Comparison of ENCODE assay signal across 32 cellular contexts in the genomic region with DNA sequence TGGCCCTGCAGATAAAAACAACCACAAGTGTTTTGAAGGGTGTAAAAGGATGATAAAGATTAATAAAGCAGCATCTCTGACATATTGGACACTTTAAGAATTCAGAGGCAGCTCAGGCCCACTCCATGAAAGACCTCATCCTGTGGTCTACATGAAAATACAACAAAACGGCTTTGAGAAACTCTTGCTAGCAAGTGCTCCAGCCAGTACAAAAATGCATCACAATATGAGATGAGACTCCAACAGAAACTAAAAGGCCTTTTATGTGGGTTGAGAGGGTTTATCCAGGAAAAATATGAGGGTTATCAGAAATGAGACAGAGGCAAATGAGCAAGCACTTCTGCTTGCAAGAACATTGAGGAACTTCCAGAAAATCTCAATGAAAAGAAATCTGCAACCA.
"Had no signal": no experiment of that assay in that cellular context is flagged by ENCODE, and none has a peak within 500 bp of the region (broad histone marks: within the 10 kb centered on the region; RNA-seq: fewer than 3 reads in every experiment).

No MANE protein-coding gene starts in this region.

- H3K4me1 Mint-ChIP-seq: activated CD8-positive, alpha-beta memory T cell treated with anti-CD3 and anti-CD28 coated beads, Interleukin-2, amount 10 ng/mL, durations not matched to agents 7 days and 5 days; activated naive CD4-positive, alpha-beta T cell treated with anti-CD3 and anti-CD28 coated beads, Interleukin-2, amount 50 U/mL, for 24 hours; activated naive CD8-positive, alpha-beta T cell treated with anti-CD3 and anti-CD28 coated beads, Interleukin-2, amount 50 U/mL, for 24 hours had no signal

- H3K4me3 Mint-ChIP-seq: activated CD4-positive, alpha-beta memory T cell treated with anti-CD3 and anti-CD28 coated beads for 36 hours; activated CD4-positive, alpha-beta T cell treated with anti-CD3 and anti-CD28 coated beads for 36 hours; activated CD4-positive, alpha-beta T cell treated with anti-CD3 and anti-CD28 coated beads, Interleukin-2, amount 10 ng/mL, durations not matched to agents 24 days and 14 days; activated CD8-positive, alpha-beta memory T cell treated with anti-CD3 and anti-CD28 coated beads, Interleukin-2, amount 10 ng/mL, durations not matched to agents 7 days and 5 days; activated CD8-positive, alpha-beta T cell treated with anti-CD3 and anti-CD28 coated beads, Interleukin-2, amount 10 ng/mL, durations not matched to agents 7 days and 5 days; activated naive CD4-positive, alpha-beta T cell treated with anti-CD3 and anti-CD28 coated beads for 36 hours; activated naive CD4-positive, alpha-beta T cell treated with anti-CD3 and anti-CD28 coated beads, Interleukin-2, amount 50 U/mL, for 24 hours; activated naive CD8-positive, alpha-beta T cell treated with anti-CD3 and anti-CD28 coated beads for 36 hours; activated naive CD8-positive, alpha-beta T cell treated with anti-CD3 and anti-CD28 coated beads, Interleukin-2, amount 50 U/mL, for 24 hours; brain had no signal

- H3K9me3 Mint-ChIP-seq: activated CD4-positive, alpha-beta T cell treated with anti-CD3 and anti-CD28 coated beads, Interleukin-2, amount 10 ng/mL, durations not matched to agents 24 days and 14 days; activated naive CD4-positive, alpha-beta T cell treated with anti-CD3 and anti-CD28 coated beads, Interleukin-2, amount 50 U/mL, for 24 hours; activated naive CD8-positive, alpha-beta T cell treated with anti-CD3 and anti-CD28 coated beads, Interleukin-2, amount 50 U/mL, for 24 hours had no signal

- H3K27ac ChIP-seq: adrenal gland, breast epithelium, cardiac muscle cell, colonic mucosa, epithelial cell of prostate, esophagus squamous epithelium, gastroesophageal sphincter, WERI-Rb-1 had no signal

- H3K9me3 ChIP-seq: adrenal gland, colonic mucosa, esophagus squamous epithelium had no signal

- H3K4me3 ChIP-seq: adrenal gland, breast epithelium, cardiac muscle cell, colonic mucosa, esophagus squamous epithelium, gastroesophageal sphincter had no signal

- H3K36me3 ChIP-seq: adrenal gland, breast epithelium, cardiac muscle cell, colonic mucosa, esophagus squamous epithelium, gastroesophageal sphincter, WERI-Rb-1 had no signal

- H3K27me3 Mint-ChIP-seq: activated CD4-positive, alpha-beta memory T cell treated with anti-CD3 and anti-CD28 coated beads for 36 hours; activated naive CD4-positive, alpha-beta T cell treated with anti-CD3 and anti-CD28 coated beads, Interleukin-2, amount 50 U/mL, for 24 hours; activated naive CD8-positive, alpha-beta T cell treated with anti-CD3 and anti-CD28 coated beads for 36 hours had no signal

- H3K27ac Mint-ChIP-seq: activated CD4-positive, alpha-beta memory T cell treated with anti-CD3 and anti-CD28 coated beads for 36 hours; activated CD4-positive, alpha-beta T cell treated with anti-CD3 and anti-CD28 coated beads for 36 hours; activated CD4-positive, alpha-beta T cell treated with anti-CD3 and anti-CD28 coated beads, Interleukin-2, amount 10 ng/mL, durations not matched to agents 24 days and 14 days; activated CD8-positive, alpha-beta memory T cell treated with anti-CD3 and anti-CD28 coated beads, Interleukin-2, amount 10 ng/mL, durations not matched to agents 7 days and 5 days; activated CD8-positive, alpha-beta T cell treated with anti-CD3 and anti-CD28 coated beads, Interleukin-2, amount 10 ng/mL, durations not matched to agents 7 days and 5 days; activated naive CD4-positive, alpha-beta T cell treated with anti-CD3 and anti-CD28 coated beads for 36 hours; activated naive CD4-positive, alpha-beta T cell treated with anti-CD3 and anti-CD28 coated beads, Interleukin-2, amount 50 U/mL, for 24 hours; activated naive CD8-positive, alpha-beta T cell treated with anti-CD3 and anti-CD28 coated beads for 36 hours; activated naive CD8-positive, alpha-beta T cell treated with anti-CD3 and anti-CD28 coated beads, Interleukin-2, amount 50 U/mL, for 24 hours; brain had no signal

- H3K4me1 ChIP-seq: adrenal gland, breast epithelium, colonic mucosa, esophagus squamous epithelium, gastroesophageal sphincter had no signal

- DNase-seq: activated CD4-positive, alpha-beta memory T cell treated with anti-CD3 and anti-CD28 coated beads for 36 hours; activated CD4-positive, alpha-beta T cell treated with anti-CD3 and anti-CD28 coated beads for 36 hours; activated CD4-positive, alpha-beta T cell treated with anti-CD3 and anti-CD28 coated beads, Interleukin-2, amount 10 ng/mL, durations not matched to agents 24 days and 14 days; activated CD4-positive, CD25-positive, alpha-beta regulatory T cell; activated CD4-positive, CD25-positive, alpha-beta regulatory T cell treated with anti-CD3 and anti-CD28 coated beads, Interleukin-2, amount 50 U/mL, for 72 hours; activated CD8-positive, alpha-beta memory T cell treated with anti-CD3 and anti-CD28 coated beads, Interleukin-2, amount 10 ng/mL, durations not matched to agents 7 days and 5 days; activated CD8-positive, alpha-beta memory T cell treated with anti-CD3 and anti-CD28 coated beads, Interleukin-2, amount 50 U/mL, for 4 hours; activated CD8-positive, alpha-beta T cell treated with anti-CD3 and anti-CD28 coated beads, Interleukin-2, amount 10 ng/mL, durations not matched to agents 7 days and 5 days; activated effector memory CD4-positive, alpha-beta T cell treated with Interleukin-2 at 50 U/mL for 16 hours; activated naive CD4-positive, alpha-beta T cell treated with anti-CD3 and anti-CD28 coated beads for 36 hours; activated naive CD8-positive, alpha-beta T cell treated with anti-CD3 and anti-CD28 coated beads for 36 hours; activated naive CD8-positive, alpha-beta T cell treated with anti-CD3 and anti-CD28 coated beads, Interleukin-2, amount 50 U/mL, for 24 hours; activated T-cell treated with anti-CD3 and anti-CD28 coated beads, Interleukin-2, amount 50 U/mL, for 1 hour; activated T-cell treated with anti-CD3 and anti-CD28 coated beads, Interleukin-2, amount 50 U/mL, for 48 hours; adrenal gland; amygdala; aorta; central memory CD4-positive, alpha-beta T cell; cerebellar nuclear complex; colonic mucosa; effector CD8-positive, alpha-beta T cell; esophagus squamous epithelium; foreskin melanocyte; head of caudate nucleus; T-helper 2 cell; WERI-Rb-1 had no signal

- H3K27me3 ChIP-seq: breast epithelium, colonic mucosa, esophagus squamous epithelium had no signal

- ATAC-seq: activated CD4-positive, alpha-beta T cell treated with anti-CD3 and anti-CD28 coated beads for 36 hours; activated CD8-positive, alpha-beta memory T cell treated with anti-CD3 and anti-CD28 coated beads, Interleukin-2, amount 10 ng/mL, durations not matched to agents 7 days and 5 days; activated CD8-positive, alpha-beta T cell treated with anti-CD3 and anti-CD28 coated beads, Interleukin-2, amount 10 ng/mL, durations not matched to agents 7 days and 5 days; activated naive CD8-positive, alpha-beta T cell treated with anti-CD3 and anti-CD28 coated beads, Interleukin-2, amount 50 U/mL, for 24 hours; gastroesophageal sphincter had no signal
